Comparison of ENCODE assay signal across 7 cellular contexts in the genomic region with DNA sequence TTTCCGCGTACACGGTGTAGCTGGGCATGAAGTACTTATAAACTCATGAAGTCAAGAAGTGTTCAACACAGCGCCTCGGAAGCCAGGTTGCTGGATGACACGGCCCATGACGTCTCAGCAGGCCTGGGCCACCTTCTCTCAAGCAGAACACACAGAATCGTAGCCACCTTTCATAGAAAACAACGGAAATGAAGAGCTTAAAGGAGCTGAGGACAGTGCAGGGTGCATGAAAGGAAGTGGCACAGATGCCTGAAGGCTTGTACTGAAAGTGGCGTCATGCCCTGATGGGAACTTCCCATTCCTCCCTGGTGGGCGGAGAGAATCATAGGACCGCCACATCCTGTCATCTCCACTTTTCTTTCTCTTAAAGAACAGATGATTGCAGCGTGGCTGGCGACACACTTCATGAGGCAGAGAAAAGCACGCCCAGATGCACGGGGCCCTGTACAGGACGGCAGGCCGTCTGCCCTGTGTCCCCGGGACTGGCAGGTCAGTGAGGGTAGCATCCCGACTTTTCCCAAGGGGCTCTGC. TPM values are rescaled to one million over a fixed set of nuclear protein-coding genes. Genes with fewer than 3 reads are reported as not detected.
DNase-seq lines count a peak whose midpoint lies in the region; ATAC-seq, FAIRE-seq and TF ChIP-seq lines count a peak whose summit lies in the region.

No MANE protein-coding gene starts in this region.

- no peaks in the 10 kb centered on the region for H3K27me3 ChIP-seq in foreskin keratinocyte

- TF ChIP-seq CTCF in foreskin keratinocyte (conservative IDR thresholded peaks at IDR 0.05), result no peak

- no peak for FAIRE-seq in RCC 7860 (lab: Jason Lieb, UNC)

- peak; percentile 32 to 57 (median 48) for DNase-seq in activated CD4-positive, CD25-positive, alpha-beta regulatory T cell (lab: John Stamatoyannopoulos, UW)
- peak; percentile 69 for DNase-seq in effector CD4-positive, alpha-beta T cell
- peak; percentile 85 for DNase-seq in stimulated activated CD4-positive, alpha-beta T cell treated with anti-CD3 and anti-CD28 coated beads, Interleukin-4, amount 100 ng/mL, for 24 hours
- no peak for DNase-seq in RCC 7860 (ENCODE audit: low spot score)
- no peak for DNase-seq in foreskin keratinocyte

- no peak overlapping the region for H3K27ac ChIP-seq in foreskin keratinocyte

- ATAC-seq in GM19025 (IDR thresholded peaks at IDR 0.05; ENCODE audit: low read depth, unreplicated experiment), result peak; percentile 88
- ATAC-seq in HG03064 (IDR thresholded peaks at IDR 0.05; ENCODE audit: low read depth, unreplicated experiment), result peak; percentile 85
- ATAC-seq in foreskin keratinocyte, result no peak

- H3K4me1 ChIP-seq in foreskin keratinocyte, result no peaks in the 10 kb centered on the region

RNA-seq across cellular contexts. Expression of a gene that starts 31.1 kb away (rescaled TPM):
- 6.9 and 7.5 TPM in 2 replicates for total RNA-seq in foreskin keratinocyte
- polyA plus RNA-seq in foreskin keratinocyte, result 1.0 TPM in 2 replicates

Comparison
In these comparisons a context has a peak if more than half of its experiments do, and no peak if none do; other contexts are left out.
1. DNase-seq: peak in activated CD4-positive, CD25-positive, alpha-beta regulatory T cell (4 of 4), effector CD4-positive, alpha-beta T cell (single experiment) and stimulated activated CD4-positive, alpha-beta T cell treated with anti-CD3 and anti-CD28 coated beads, Interleukin-4, amount 100 ng/mL, for 24 hours (single experiment); none in RCC 7860 (single experiment) and foreskin keratinocyte (0 of 2).